In genomic region chr11:77529685-77530084, GRCh38 we compare ENCODE assay signal across 1 cellular context.
TF ChIP-seq lines count a peak whose summit lies in the region.

No MANE protein-coding gene starts in this region.

TF ChIP-seq in WTC11, 78 proteins besides CTCF, POLR2A, EP300 and RAD21 (continued from another document):
- TF ChIP-seq CDX4 (CRISPR knock-in tag; IDR thresholded peaks at IDR 0.05; ENCODE audit: borderline replicate concordance) = no peak
- no peak for TF ChIP-seq E2F5 (CRISPR knock-in tag; IDR thresholded peaks at IDR 0.05)
- no peak for TF ChIP-seq FOXP1 (CRISPR knock-in tag; IDR thresholded peaks at IDR 0.05; ENCODE audit: borderline replicate concordance)
- no peak for TF ChIP-seq MXD4 (CRISPR knock-in tag; IDR thresholded peaks at IDR 0.05; ENCODE audit: borderline replicate concordance)
- TF ChIP-seq GABPB1 (CRISPR knock-in tag; IDR thresholded peaks at IDR 0.05) = no peak
- no peak for TF ChIP-seq NR1H2 (CRISPR knock-in tag; IDR thresholded peaks at IDR 0.05)
- TF ChIP-seq ARID4B (CRISPR knock-in tag; IDR thresholded peaks at IDR 0.05; ENCODE audit: borderline replicate concordance) = no peak
